26 cellular contexts compared by ENCODE assay signal in the genomic region with DNA sequence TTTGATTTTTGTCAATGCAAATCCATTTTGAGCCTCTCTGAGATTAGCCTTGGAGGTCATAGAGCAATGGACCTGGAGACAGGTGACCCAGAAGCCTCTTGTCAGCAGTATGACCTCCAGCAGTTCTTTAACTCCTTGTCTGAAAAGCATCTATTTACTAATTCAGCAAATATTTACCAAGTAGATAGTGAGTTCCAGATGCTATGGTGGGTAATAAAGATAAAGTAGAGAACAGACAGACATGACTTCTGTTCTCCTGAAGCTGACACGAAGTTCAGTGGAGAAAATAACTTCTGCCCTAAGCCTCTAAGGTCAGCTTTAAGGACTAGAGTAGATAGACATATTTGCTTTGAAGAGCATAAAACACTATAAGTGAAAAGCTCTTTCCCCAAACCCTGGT. TPM values are rescaled to one million over a fixed set of nuclear protein-coding genes. Genes with fewer than 3 reads are reported as not detected.
"Had no signal": no experiment of that assay in that cellular context is flagged by ENCODE, and none has a peak within 500 bp of the region (broad histone marks: within the 10 kb centered on the region; RNA-seq: fewer than 3 reads in every experiment).

No MANE protein-coding gene starts in this region.

- H3K27me3 ChIP-seq: ovary, right lobe of liver, sigmoid colon, spleen, thyroid gland, tibial nerve, upper lobe of left lung, vagina had no signal

- H3K9me3 ChIP-seq: ovary, psoas muscle, right lobe of liver, sigmoid colon, spleen, thoracic aorta, thyroid gland, tibial nerve, upper lobe of left lung, vagina had no signal

- H3K27ac ChIP-seq: neural progenitor cell, ovary, parathyroid adenoma, psoas muscle, right lobe of liver, sigmoid colon, spleen, thoracic aorta, thyroid gland, tibial nerve, upper lobe of left lung, vagina had no signal

- DNase-seq: naive thymus-derived CD8-positive, alpha-beta T cell; occipital lobe; ovary; psoas muscle; right cardiac atrium; right lobe of liver; sigmoid colon; spleen; stimulated activated CD4-positive, alpha-beta T cell treated with anti-CD3 and anti-CD28 coated beads, Interleukin-12 subunit alpha, Interleukin-12 subunit beta, amount 100 ng/mL, for 4 hours; stimulated activated CD4-positive, alpha-beta T cell treated with anti-CD3 and anti-CD28 coated beads, Interleukin-1b, Interleukin-23, amount 100 ng/mL, for 48 hours; stimulated activated CD4-positive, alpha-beta T cell treated with anti-CD3 and anti-CD28 coated beads, Interleukin-4, amount 100 ng/mL, for 1 hour; stimulated activated CD4-positive, alpha-beta T cell treated with anti-CD3 and anti-CD28 coated beads, Interleukin-4, amount 100 ng/mL, for 4 hours; stimulated activated CD8-positive, alpha-beta memory T cell treated with anti-CD3 and anti-CD28 coated beads, Interleukin-4, amount 100 ng/mL, for 48 hours; stimulated activated naive CD4-positive, alpha-beta T cell; stimulated activated naive CD8-positive, alpha-beta T cell treated with anti-CD3 and anti-CD28 coated beads, Interleukin-15, amount 100 ng/mL, for 72 hours; stimulated activated naive CD8-positive, alpha-beta T cell treated with anti-CD3 and anti-CD28 coated beads, Interleukin-15, Interleukin-2, amounts not matched to agents 100 U/mL and 50 U/mL, for 24 hours; thyroid gland; trophoblast cell; upper lobe of left lung had no signal

- H3K36me3 ChIP-seq: neural progenitor cell, ovary, right lobe of liver, sigmoid colon, spleen, thyroid gland, upper lobe of left lung had no signal

- H3K4me3 ChIP-seq: neural progenitor cell, ovary, psoas muscle, right lobe of liver, sigmoid colon, smooth muscle cell, spleen, thoracic aorta, thyroid gland, tibial nerve, upper lobe of left lung, vagina had no signal

- ATAC-seq: naive thymus-derived CD8-positive, alpha-beta T cell; psoas muscle; right cardiac atrium; right lobe of liver; stimulated activated memory B cell treated with anti-CD40 and anti-IgM and Interleukin-4, amounts not matched to agents 10 μg/mL and 1 μg/mL and 100 μg/mL, for 72 hours; stimulated activated naive CD8-positive, alpha-beta T cell treated with anti-CD3 and anti-CD28 coated beads, Interleukin-15, amount 100 ng/mL, for 72 hours; stimulated activated naive CD8-positive, alpha-beta T cell treated with anti-CD3 and anti-CD28 coated beads, Interleukin-15, Interleukin-2, amounts not matched to agents 100 U/mL and 50 U/mL, for 24 hours had no signal

- H3K4me1 ChIP-seq: parathyroid adenoma, right lobe of liver, sigmoid colon, upper lobe of left lung had no signal

RNA-seq across cellular contexts. Expression of a gene that starts 26.6 kb away (rescaled TPM):
- total RNA-seq: naive thymus-derived CD8-positive, alpha-beta T cell had no signal
- polyA plus RNA-seq: naive thymus-derived CD8-positive, alpha-beta T cell had no signal
